ENCODE assay signal across 11 cellular contexts in genomic region chr1:10687782-10688408, GRCh38.
A peak's percentile ranks its signal among the peaks of the same experiment; 100 is the strongest.
DNase-seq lines count a peak whose midpoint lies in the region; TF ChIP-seq lines count a peak whose summit lies in the region.
"Had no signal": no experiment of that assay in that cellular context is flagged by ENCODE, and none has a peak within 500 bp of the region (broad histone marks: within the 10 kb centered on the region; RNA-seq: fewer than 3 reads in every experiment).

No MANE protein-coding gene starts in this region.

- no peak overlapping the region for H3K23ac ChIP-seq in mesenchymal stem cell (ENCODE audit: low read length in 2 of 2)

- H3K9me3 ChIP-seq in breast epithelium (no peaks in the 10 kb centered on the region), mesenchymal stem cell (ENCODE audit: control insufficient read depth, low read length) (no peaks in the 10 kb centered on the region), thyroid gland (no peaks in the 10 kb centered on the region)
- H3K9me3 ChIP-seq: mucosa of descending colon had no signal

- H3K4me1 Mint-ChIP-seq in activated T-cell treated with anti-CD3 and anti-CD28 coated beads, Interleukin-2, amount 50 U/mL, for 24 hours (ENCODE audit: low read depth), result peaks cover 17% of the 10 kb centered on the region

- H2AK5ac ChIP-seq in mesenchymal stem cell (ENCODE audit: low read length, severe bottlenecking), result no peak overlapping the region

- H3K4me1 ChIP-seq in breast epithelium, result peaks cover 4 to 36% of the 10 kb centered on the region in 2 donors
- H3K4me1 ChIP-seq in mesenchymal stem cell (ENCODE audit: control insufficient read depth, insufficient read depth, low read depth, low read length), result peaks cover 16% of the 10 kb centered on the region
- peaks cover 56 to 61% of the 10 kb centered on the region in 2 donors for H3K4me1 ChIP-seq in thyroid gland

- H3K27me3 Mint-ChIP-seq in activated T-cell treated with anti-CD3 and anti-CD28 coated beads, Interleukin-2, amount 50 U/mL, for 24 hours, result no peaks in the 10 kb centered on the region

- no peak overlapping the region for H3K27ac Mint-ChIP-seq in activated T-cell treated with anti-CD3 and anti-CD28 coated beads, Interleukin-2, amount 50 U/mL, for 24 hours

- peak overlapping the region; percentile 44 to 83 for H2BK12ac ChIP-seq in mesenchymal stem cell (ENCODE audit: low read length in 2 of 2)

- H2BK5ac ChIP-seq in mesenchymal stem cell (ENCODE audit: low read depth, low read length, poor library complexity, severe bottlenecking), result no peak overlapping the region

- H3K4me2 ChIP-seq in mesenchymal stem cell (ENCODE audit: low read length, poor library complexity, severe bottlenecking), result no peak overlapping the region

- peak overlapping the region; percentile 21 for H2BK120ac ChIP-seq in mesenchymal stem cell (ENCODE audit: low read depth, low read length)

- intact Hi-C loops in breast epithelium (cut with DNase I; ENCODE audit: low total_unique reads) (no loop called here), thyroid gland (cut with DNase I) (no loop called here)

- no peaks in the 10 kb centered on the region for H3K79me1 ChIP-seq in mesenchymal stem cell (replicated peaks; ENCODE audit: low read length, poor library complexity, severe bottlenecking)

- DNase-seq in NCI-H524 (lab: John Stamatoyannopoulos, UW), result peak; percentile 77 to 87
- DNase-seq in breast epithelium (ENCODE audit: low spot score in 2 of 2), result no peak
- DNase-seq in mesenchymal stem cell, result peak; percentile 48
- DNase-seq in thyroid gland, result no peak
- DNase-seq in activated T-cell treated with anti-CD3 and anti-CD28 coated beads, Interleukin-2, amount 50 U/mL, for 24 hours, result no peak
- no peak for DNase-seq in stimulated activated naive CD4-positive, alpha-beta T cell (lab: John Stamatoyannopoulos, UW)
- no peak for DNase-seq in stimulated activated CD4-positive, alpha-beta T cell treated with anti-CD3 and anti-CD28 coated beads, Interleukin-4, amount 100 ng/mL, for 1 hour
- DNase-seq: anterior cingulate cortex, endodermal cell had no signal

- no peaks in the 10 kb centered on the region for H3K9me3 Mint-ChIP-seq in activated T-cell treated with anti-CD3 and anti-CD28 coated beads, Interleukin-2, amount 50 U/mL, for 24 hours
- H3K9me3 Mint-ChIP-seq: endodermal cell had no signal

- H3K36me3 ChIP-seq in breast epithelium (no peaks in the 10 kb centered on the region), mesenchymal stem cell (ENCODE audit: control insufficient read depth in 1 of 2, insufficient read depth in 2 of 2, low read depth in 1 of 2, low read length in 2 of 2) (no peaks in the 10 kb centered on the region), thyroid gland (no peaks in the 10 kb centered on the region)

- WGBS in mesenchymal stem cell, result 66% methylated on average over 15 of the region's 15 CpGs
- 67 to 83% methylated on average over 15 of the region's 15 CpGs for WGBS in thyroid gland, 2 donors

- H3K27ac ChIP-seq in breast epithelium, result peak overlapping the region; percentile 73
- no peak overlapping the region for H3K27ac ChIP-seq in mesenchymal stem cell (ENCODE audit: low read length, poor library complexity, severe bottlenecking)
- H3K27ac ChIP-seq in thyroid gland, result peak overlapping the region in 2 of 3 donors; percentile 66 to 88

- H3K27me3 ChIP-seq in breast epithelium, result no peaks in the 10 kb centered on the region
- H3K27me3 ChIP-seq in mesenchymal stem cell (ENCODE audit: control insufficient read depth in 1 of 2, insufficient read depth in 1 of 2, low read length in 2 of 2), result peaks cover 11 to 48% of the 10 kb centered on the region in 2 experiments
- H3K27me3 ChIP-seq in thyroid gland, result no peaks in the 10 kb centered on the region

- H3K4me3 ChIP-seq in breast epithelium (no peak overlapping the region), mesenchymal stem cell (ENCODE audit: insufficient read depth in 1 of 2, low read depth in 1 of 2, low read length in 2 of 2) (no peak overlapping the region), thyroid gland (replicated peaks in 1 of 3) (no peak overlapping the region)
- H3K4me3 ChIP-seq: K562, mucosa of descending colon had no signal

- peak overlapping the region; percentile 25 for H4K91ac ChIP-seq in mesenchymal stem cell (ENCODE audit: low read length)

- peak overlapping the region; percentile 76 to 91 for H3K18ac ChIP-seq in mesenchymal stem cell (ENCODE audit: low read depth in 1 of 2, low read length in 2 of 2)

- H2BK15ac ChIP-seq in mesenchymal stem cell (ENCODE audit: low read depth, poor library complexity, severe bottlenecking), result peak overlapping the region; percentile 73

- H3K14ac ChIP-seq in mesenchymal stem cell (ENCODE audit: low read length in 2 of 2), result peak overlapping the region in 1 of 2 experiments; percentile 45

- TF ChIP-seq CTCF in breast epithelium (IDR thresholded peaks at IDR 0.05) (no peak), thyroid gland (IDR thresholded peaks at IDR 0.05) (no peak)

- H3K9ac ChIP-seq in mesenchymal stem cell (ENCODE audit: low read length), result no peak overlapping the region

- no peak overlapping the region for H2AFZ ChIP-seq in mesenchymal stem cell (ENCODE audit: low read depth, low read length)

- no peaks in the 10 kb centered on the region for H3K36me3 Mint-ChIP-seq in activated T-cell treated with anti-CD3 and anti-CD28 coated beads, Interleukin-2, amount 50 U/mL, for 24 hours (ENCODE audit: low read depth)

- H3K4me3 Mint-ChIP-seq in activated T-cell treated with anti-CD3 and anti-CD28 coated beads, Interleukin-2, amount 50 U/mL, for 24 hours, result no peak overlapping the region
- H3K4me3 Mint-ChIP-seq: endodermal cell had no signal

- H4K8ac ChIP-seq in mesenchymal stem cell (ENCODE audit: low read length), result peak overlapping the region; percentile 64

- peak overlapping the region; percentile 46 to 63 for H3K4ac ChIP-seq in mesenchymal stem cell (ENCODE audit: low read depth in 1 of 2, low read length in 2 of 2)

- TF ChIP-seq POLR2A in breast epithelium (IDR thresholded peaks at IDR 0.05) (no peak), thyroid gland (IDR thresholded peaks at IDR 0.05) (no peak)

Comparison
In these comparisons a context has a peak if more than half of its experiments do, and no peak if none do; other contexts are left out.
1. DNase-seq: peak in NCI-H524 (2 of 2) and mesenchymal stem cell (single experiment); none in breast epithelium (0 of 2), thyroid gland (0 of 2), activated T-cell treated with anti-CD3 and anti-CD28 coated beads, Interleukin-2, amount 50 U/mL, for 24 hours (single experiment), stimulated activated naive CD4-positive, alpha-beta T cell (0 of 6) and stimulated activated CD4-positive, alpha-beta T cell treated with anti-CD3 and anti-CD28 coated beads, Interleukin-4, amount 100 ng/mL, for 1 hour (single experiment).